ENCODE assay signal across 10 cellular contexts in genomic region chr6:15981956-15982355, GRCh38.
"Had no signal": no experiment of that assay in that cellular context is flagged by ENCODE, and none has a peak within 500 bp of the region (broad histone marks: within the 10 kb centered on the region; RNA-seq: fewer than 3 reads in every experiment).

No MANE protein-coding gene starts in this region.

- DNase-seq: GM23248, GOT3, H7, H9, HCEC 1CT, HFFc6 had no signal

- H3K4me3 ChIP-seq: GM23248, GM23338, HAP-1 had no signal

- H3K9me3 ChIP-seq: HAP-1 had no signal

- H3K27ac ChIP-seq: GM23248 had no signal

- FAIRE-seq: H1, H54 had no signal

- H3K4me1 ChIP-seq: HAP-1 had no signal

- H3K36me3 ChIP-seq: HAP-1 had no signal
